ENCODE assay signal across 1 cellular context in genomic region chr3:156620260-156620659, GRCh38.
TF ChIP-seq lines count a peak whose summit lies in the region.

No MANE protein-coding gene starts in this region.

TF ChIP-seq in K562, 482 proteins besides CTCF, POLR2A, EP300 and RAD21 (continued from another document):
- no peak for TF ChIP-seq ZNF431 (CRISPR knock-in tag; IDR thresholded peaks at IDR 0.05)
- peak; percentile 99 for TF ChIP-seq ZNF589 (CRISPR knock-in tag; IDR thresholded peaks at IDR 0.05; ENCODE audit: low read depth)
- no peak for TF ChIP-seq ZNF263 (CRISPR knock-in tag; IDR thresholded peaks at IDR 0.05; ENCODE audit: borderline replicate concordance)
- TF ChIP-seq RB1 (IDR thresholded peaks at IDR 0.05; ENCODE audit: low read depth): no peak
- TF ChIP-seq CBX1 (IDR thresholded peaks at IDR 0.05; ENCODE audit: low read depth): no peak
- TF ChIP-seq GTF2F1 (IDR thresholded peaks at IDR 0.05; ENCODE audit: low read depth, low read length): no peak
- peak; percentile 96 for TF ChIP-seq HOMEZ (CRISPR knock-in tag; IDR thresholded peaks at IDR 0.05)
- TF ChIP-seq ZNF586 (CRISPR knock-in tag; conservative IDR thresholded peaks at IDR 0.05): 0 out of 2 replicates have a peak, but pooled peaks have one; percentile 43
- TF ChIP-seq ARID4B (CRISPR knock-in tag; IDR thresholded peaks at IDR 0.05): no peak
- TF ChIP-seq ARID2 (IDR thresholded peaks at IDR 0.05): no peak
- TF ChIP-seq TEAD1 (CRISPR knock-in tag; IDR thresholded peaks at IDR 0.05): peak in 1 of 2 experiments; percentile 97; a peak in 2 of 4 replicates
- TF ChIP-seq ZNF592 (IDR thresholded peaks at IDR 0.05): peak; percentile 100
- no peak for TF ChIP-seq PRDM10 (IDR thresholded peaks at IDR 0.05; ENCODE audit: partially characterized antibody)
- no peak for TF ChIP-seq SLC30A9 (CRISPR knock-in tag; IDR thresholded peaks at IDR 0.05)
- no peak for TF ChIP-seq BRD9 (IDR thresholded peaks at IDR 0.05; ENCODE audit: low read depth, partially characterized antibody)
- peak; percentile 89 for TF ChIP-seq PHTF2 (CRISPR knock-in tag; IDR thresholded peaks at IDR 0.05)
